In the genomic region with DNA sequence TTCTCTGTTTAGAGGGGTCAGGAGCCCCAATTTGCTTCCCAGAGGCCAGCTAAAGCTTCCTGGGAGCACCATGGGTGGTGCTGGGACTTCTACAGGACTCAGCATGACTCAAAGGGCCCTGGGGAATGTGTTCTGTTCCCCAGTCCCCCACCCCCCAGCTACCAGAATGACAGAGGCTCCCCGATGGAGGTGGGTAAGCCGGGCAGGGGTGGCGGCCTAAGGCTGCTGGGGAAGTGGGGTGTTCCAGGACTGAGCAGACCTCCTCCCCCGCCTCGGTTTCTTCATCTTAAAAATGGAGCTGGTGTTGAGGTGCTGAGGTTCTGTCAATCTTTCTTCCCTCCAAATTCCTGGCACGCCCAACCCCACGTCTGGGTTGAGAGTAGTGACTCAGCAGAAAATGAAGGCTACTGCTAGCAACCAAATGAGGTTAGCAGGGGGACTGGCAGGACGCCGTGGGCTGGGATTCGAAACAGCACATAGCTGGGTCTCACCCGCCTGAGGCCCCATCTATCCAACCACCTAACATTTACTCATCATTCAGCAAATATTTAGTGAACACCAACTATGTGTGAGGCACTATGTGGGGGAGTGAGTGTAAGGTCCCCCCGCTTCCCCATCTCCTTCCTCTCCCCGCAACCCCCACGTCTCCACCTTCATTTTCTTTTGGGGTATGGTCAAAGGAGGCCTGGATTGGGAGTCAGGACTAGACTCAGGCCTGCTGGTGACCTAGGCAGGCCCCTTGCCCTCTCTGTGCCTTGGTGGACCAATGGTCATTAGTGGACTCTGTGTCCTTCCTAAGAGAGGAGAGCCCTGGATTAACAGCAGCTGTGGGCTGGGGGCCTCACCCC, we compare ENCODE assay signal across 8 cellular contexts. TPM values are rescaled to one million over a fixed set of nuclear protein-coding genes. Genes with fewer than 3 reads are reported as not detected.
DNase-seq lines count a peak whose midpoint lies in the region; ATAC-seq, FAIRE-seq and TF ChIP-seq lines count a peak whose summit lies in the region.

No MANE protein-coding gene starts in this region.

- H2BK120ac ChIP-seq in IMR-90 (ENCODE audit: low read depth, low read length): peak overlapping the region; percentile 100

- in situ Hi-C loops in IMR-90 (cut with MboI; ENCODE audit: low sequenced_read_pairs): no loop called here

- H2AK5ac ChIP-seq in IMR-90 (ENCODE audit: low read depth, low read length): peak overlapping the region; percentile 100

- WGBS in IMR-90 (ENCODE audit: extremely low coverage in 2 of 2, insufficient read length in 1 of 2), 2 experiments: no CpG with 5 or more reads among the region's 14 CpGs
- 39 to 46% methylated on average over 14 of the region's 14 CpGs for WGBS in lower leg skin, 2 donors

- TF ChIP-seq CTCF in IMR-90 (conservative IDR thresholded peaks at IDR 0.05; ENCODE audit: low read depth, low read length): no peak
- no peak for TF ChIP-seq CTCF in cardiac fibroblast (IDR thresholded peaks at IDR 0.05; ENCODE audit: low read depth, low read length)
- no peak for TF ChIP-seq CTCF in lower leg skin (IDR thresholded peaks at IDR 0.05)

- BruUV-seq in IMR-90 (replicated peaks; lab: Mats Ljungman, UMichigan): no TSS peak

- TF ChIP-seq RAD21 in IMR-90 (IDR thresholded peaks at IDR 0.05; ENCODE audit: low read length): no peak

- peak overlapping the region; percentile 98 for H2BK20ac ChIP-seq in IMR-90 (ENCODE audit: low read depth, low read length)

- no peaks in the 10 kb centered on the region for H4K20me1 ChIP-seq in IMR-90 (ENCODE audit: insufficient read depth, low read length)

- H4K8ac ChIP-seq in IMR-90 (ENCODE audit: low read depth in 2 of 2, low read length in 2 of 2): peak overlapping the region; percentile 94 to 98

- FAIRE-seq in urothelium cell line (lab: Jason Lieb, UNC): no peak

- peak overlapping the region; percentile 99 for H3K4ac ChIP-seq in IMR-90 (ENCODE audit: low read depth, low read length)

- H2AK9ac ChIP-seq in IMR-90 (replicated peaks; ENCODE audit: low read depth, low read length, poor library complexity): peak overlapping the region; percentile 88

- H3K18ac ChIP-seq in IMR-90 (ENCODE audit: low read depth, low read length): peak overlapping the region; percentile 82

- 0 out of 2 replicates have a peak, but pooled peaks have one; percentile 19 for TF ChIP-seq POLR2A in IMR-90 (IDR thresholded peaks at IDR 0.05; ENCODE audit: low read depth, low read length)
- no peak for TF ChIP-seq POLR2A in lower leg skin (IDR thresholded peaks at IDR 0.05)

- H4K5ac ChIP-seq in IMR-90 (ENCODE audit: low read depth, low read length): peak overlapping the region; percentile 97

- peak overlapping the region; percentile 98 for H2BK5ac ChIP-seq in IMR-90 (ENCODE audit: low read depth, low read length, poor library complexity, severe bottlenecking)

- H3K9ac ChIP-seq in IMR-90 (ENCODE audit: low read depth, low read length): peak overlapping the region; percentile 62

- no peak overlapping the region for H3K4me3 ChIP-seq in IMR-90 (ENCODE audit: insufficient read depth, low read depth, low read length)
- H3K4me3 ChIP-seq in cardiac fibroblast (replicated peaks in 1 of 2; ENCODE audit: low read depth in 2 of 2, low read length in 2 of 2): no peak overlapping the region
- no peak overlapping the region for H3K4me3 ChIP-seq in lower leg skin (ENCODE audit: low read depth, poor library complexity, severe bottlenecking)

- peak overlapping the region; percentile 91 for H3K27ac ChIP-seq in IMR-90 (ENCODE audit: insufficient read depth, low read length)

- intact Hi-C loops in IMR-90 (cut with micrococcal nuclease) (no loop called here), lower leg skin (cut with DNase I; ENCODE audit: low total_unique reads) (no loop called here)

- peak overlapping the region; percentile 99 for H4K91ac ChIP-seq in IMR-90 (ENCODE audit: insufficient read depth, low read depth, low read length)

- CTCF ChIA-PET in IMR-90 (lab: Yijun Ruan, JAX): interaction anchor here (0.6 to 1.5 kb wide), 5 partner anchors 76 to 579 kb away, joined by 3 to 5 read pairs (median 3); no protein-coding TSS in a partner anchor

- dilution Hi-C loops in IMR-90 (cut with HindIII; ENCODE audit: low sequenced_read_pairs, unreplicated experiment): no loop called here

- H2BK15ac ChIP-seq in IMR-90 (ENCODE audit: low read depth, low read length): peak overlapping the region; percentile 100

- peak overlapping the region; percentile 94 for H3K56ac ChIP-seq in IMR-90 (ENCODE audit: extremely low read depth, insufficient read depth, low read length)

- no peaks in the 10 kb centered on the region for H3K27me3 ChIP-seq in IMR-90 (ENCODE audit: control insufficient read depth, insufficient read depth, low read length)

- H3K9me1 ChIP-seq in IMR-90 (ENCODE audit: insufficient read depth, low read length): peaks cover 19% of the 10 kb centered on the region

- peak overlapping the region; percentile 82 for H3K14ac ChIP-seq in IMR-90 (replicated peaks; ENCODE audit: low read depth, low read length)

- peaks cover 2% of the 10 kb centered on the region for H3K9me3 ChIP-seq in IMR-90 (ENCODE audit: control insufficient read depth, insufficient read depth, low read length)

- H3K79me1 ChIP-seq in IMR-90 (ENCODE audit: low read depth in 1 of 2, low read length in 2 of 2): peaks cover 0 to 29% of the 10 kb centered on the region in 2 experiments; a peak in 2 of 4 replicates

- peak overlapping the region; percentile 92 for H3K23ac ChIP-seq in IMR-90 (ENCODE audit: low read depth, low read length)

- peak overlapping the region; percentile 90 for H2AFZ ChIP-seq in IMR-90 (replicated peaks; ENCODE audit: low read length, poor library complexity)

- H3K4me1 ChIP-seq in IMR-90 (ENCODE audit: control insufficient read depth, insufficient read depth, low read length): peaks cover 35% of the 10 kb centered on the region

- peak; percentile 35 for ATAC-seq in IMR-90 (ENCODE audit: low read depth)
- ATAC-seq in HG03439 (IDR thresholded peaks at IDR 0.05; ENCODE audit: unreplicated experiment): no peak
- ATAC-seq in GM19023 (IDR thresholded peaks at IDR 0.05; ENCODE audit: unreplicated experiment): no peak

- POLR2A ChIA-PET in IMR-90 (lab: Charles Lee; ENCODE audit: unreplicated experiment): interaction anchor here (0.7 to 1.3 kb wide), 3 partner anchors 75 to 397 kb away, joined by 3 to 5 read pairs (median 4); no protein-coding TSS in a partner anchor

- 0 out of 2 replicates have a peak overlapping the region, but pooled peaks have one; percentile 8 for H3K4me2 ChIP-seq in IMR-90 (ENCODE audit: low read depth, low read length)

- DNase-seq in CD1c-positive myeloid dendritic cell (ENCODE audit: extremely low spot score) (peak; percentile 39), IMR-90 (peak; percentile 90), cardiac fibroblast (ENCODE audit: low read depth in 2 of 2) (peak; percentile 83 to 91), lower leg skin (ENCODE audit: low spot score in 2 of 2) (peak; percentile 49 to 92), urothelium cell line (ENCODE audit: low spot score) (peak; percentile 74), NCI-H2107 (lab: John Stamatoyannopoulos, UW) (no peak)

- no peaks in the 10 kb centered on the region for H3K36me3 ChIP-seq in IMR-90 (ENCODE audit: control insufficient read depth, insufficient read depth, low read length)

TF ChIP-seq in IMR-90, 13 proteins besides CTCF, POLR2A, EP300 and RAD21:
- peak; percentile 18; the same call in 1 of the 2 replicates for TF ChIP-seq MAZ (IDR thresholded peaks at IDR 0.05; ENCODE audit: borderline replicate concordance, low read depth, low read length)
- peak; percentile 41 for TF ChIP-seq FOS (IDR thresholded peaks at IDR 0.05; ENCODE audit: low read depth, low read length)
- 0 out of 2 replicates have a peak, but pooled peaks have one; percentile 15 for TF ChIP-seq BHLHE40 (IDR thresholded peaks at IDR 0.05; ENCODE audit: low read depth, low read length)
- no peak for TF ChIP-seq RFX5 (IDR thresholded peaks at IDR 0.05; ENCODE audit: low read depth, low read length)
- TF ChIP-seq MAFK (IDR thresholded peaks at IDR 0.05; ENCODE audit: low read depth, low read length): peak; percentile 95
- TF ChIP-seq NFE2L2 (IDR thresholded peaks at IDR 0.05; ENCODE audit: low read depth, low read length): peak; percentile 100
- TF ChIP-seq USF2 (IDR thresholded peaks at IDR 0.05; ENCODE audit: low read depth, low read length): no peak
- TF ChIP-seq, protein P1, sequence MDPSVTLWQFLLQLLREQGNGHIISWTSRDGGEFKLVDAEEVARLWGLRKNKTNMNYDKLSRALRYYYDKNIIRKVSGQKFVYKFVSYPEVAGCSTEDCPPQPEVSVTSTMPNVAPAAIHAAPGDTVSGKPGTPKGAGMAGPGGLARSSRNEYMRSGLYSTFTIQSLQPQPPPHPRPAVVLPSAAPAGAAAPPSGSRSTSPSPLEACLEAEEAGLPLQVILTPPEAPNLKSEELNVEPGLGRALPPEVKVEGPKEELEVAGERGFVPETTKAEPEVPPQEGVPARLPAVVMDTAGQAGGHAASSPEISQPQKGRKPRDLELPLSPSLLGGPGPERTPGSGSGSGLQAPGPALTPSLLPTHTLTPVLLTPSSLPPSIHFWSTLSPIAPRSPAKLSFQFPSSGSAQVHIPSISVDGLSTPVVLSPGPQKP (IDR thresholded peaks at IDR 0.05; ENCODE audit: borderline replicate concordance, low read depth, low read length): no peak
- TF ChIP-seq CHD1 (IDR thresholded peaks at IDR 0.05; ENCODE audit: low read depth, low read length): no peak

RNA-seq across cellular contexts. Expression of gene C9orf50, which starts 50.2 kb away (rescaled TPM):
- total RNA-seq in IMR-90 (2012; rRNA removed) (not detected in 2 replicates), lower leg skin (not detected)
- polyA plus RNA-seq in IMR-90 (2012; rRNA removed): 0.09 and 0.20 TPM in 2 replicates
- polyA plus RNA-seq in IMR-90 (2012; cell fraction: cytosol; rRNA removed): 0.06 and 0.19 TPM in 2 replicates
- 0.42 and 0.54 TPM in 2 replicates for polyA plus RNA-seq in IMR-90 (2012; cell fraction: nucleus; rRNA removed; ENCODE audit: low replicate concordance)

RNA-seq across cellular contexts. Expression of gene NTMT1, which starts 55.3 kb away (rescaled TPM):
- total RNA-seq in IMR-90 (2012; rRNA removed) (67.8 and 68.1 TPM in 2 replicates), lower leg skin (10 to 100 TPM; 19.7 to 31.0 (median 25.7) TPM)
- polyA plus RNA-seq in IMR-90 (2012; rRNA removed): 88.1 and 108 TPM in 2 replicates
- polyA plus RNA-seq in IMR-90 (2012; cell fraction: cytosol; rRNA removed): 57.5 and 92.6 TPM in 2 replicates
- polyA plus RNA-seq in IMR-90 (2012; cell fraction: nucleus; rRNA removed; ENCODE audit: low replicate concordance): 56.2 and 66.4 TPM in 2 replicates
